ENCODE assay signal across 29 cellular contexts in genomic region chr5:73433272-73433981, GRCh38. TPM values are rescaled to one million over a fixed set of nuclear protein-coding genes. Genes with fewer than 3 reads are reported as not detected.
"Had no signal": no experiment of that assay in that cellular context is flagged by ENCODE, and none has a peak within 500 bp of the region (broad histone marks: within the 10 kb centered on the region; RNA-seq: fewer than 3 reads in every experiment).

No MANE protein-coding gene starts in this region.

- H3K27ac ChIP-seq: ascending aorta, cardiac muscle cell, colonic mucosa, SJCRH30, SK-N-MC, WERI-Rb-1 had no signal

- ATAC-seq: activated CD8-positive, alpha-beta memory T cell treated with anti-CD3 and anti-CD28 coated beads, Interleukin-2, amount 10 ng/mL, durations not matched to agents 7 days and 5 days; T-cell; T-helper 17 cell had no signal

- H3K9me3 ChIP-seq: ascending aorta, colonic mucosa, SJCRH30 had no signal

- H3K36me3 ChIP-seq: ascending aorta, cardiac muscle cell, colonic mucosa, SJCRH30, WERI-Rb-1 had no signal

- H3K4me1 ChIP-seq: SJCRH30 had no signal

- DNase-seq: activated CD4-positive, alpha-beta memory T cell treated with anti-CD3 and anti-CD28 coated beads, Interleukin-2, amount 10 ng/mL, durations not matched to agents 7 days and 5 days; activated CD4-positive, alpha-beta T cell treated with anti-CD3 and anti-CD28 coated beads for 1 hour; activated CD4-positive, alpha-beta T cell treated with anti-CD3 and anti-CD28 coated beads for 48 hours; activated CD4-positive, CD25-positive, alpha-beta regulatory T cell; activated CD8-positive, alpha-beta memory T cell treated with anti-CD3 and anti-CD28 coated beads for 24 hours; activated CD8-positive, alpha-beta memory T cell treated with anti-CD3 and anti-CD28 coated beads, Interleukin-2, amount 10 ng/mL, durations not matched to agents 7 days and 5 days; activated CD8-positive, alpha-beta memory T cell treated with anti-CD3 and anti-CD28 coated beads, Interleukin-2, amount 50 U/mL, for 48 hours; activated effector memory CD4-positive, alpha-beta T cell treated with Interleukin-2 at 50 U/mL for 16 hours; activated naive CD4-positive, alpha-beta T cell treated with anti-CD3 and anti-CD28 coated beads, Interleukin-2, amount 50 U/mL, for 16 hours; activated naive CD8-positive, alpha-beta T cell treated with anti-CD3 and anti-CD28 coated beads, Interleukin-2, amount 10 ng/mL, durations not matched to agents 7 days and 5 days; activated T-cell treated with anti-CD3 and anti-CD28 coated beads, Interleukin-2, amount 50 U/mL, for 48 hours; amygdala; colonic mucosa; NCI-H1092 treated with DMSO at 0.1 percent for 48 hours; NCI-H146; NCI-H2171; NCI-H510A; NCI-H526; NCI-H748 treated with DMSO at 0.1 percent for 48 hours; NK-92 treated with Interleukin-12 subunit alpha and Interleukin-12 subunit beta, amount 100 ng/mL, for 24 hours; SHP77; SJCRH30; T-cell; T-helper 17 cell; T-helper 9 cell; WERI-Rb-1 had no signal

- H3K27me3 ChIP-seq: ascending aorta, SJCRH30 had no signal

- H3K4me3 ChIP-seq: ascending aorta, cardiac muscle cell, colonic mucosa, SJCRH30, SK-N-MC had no signal

RNA-seq across cellular contexts. Expression of gene FOXD1, which starts 15.2 kb away (rescaled TPM):
- total RNA-seq: cardiac muscle cell, T-helper 17 cell had no signal
